20 cellular contexts compared by ENCODE assay signal in genomic region chr14:101072070-101072469, GRCh38.
A peak's percentile ranks its signal among the peaks of the same experiment; 100 is the strongest.
DNase-seq lines count a peak whose midpoint lies in the region; ATAC-seq and TF ChIP-seq lines count a peak whose summit lies in the region.
"Had no signal": no experiment of that assay in that cellular context is flagged by ENCODE, and none has a peak within 500 bp of the region (broad histone marks: within the 10 kb centered on the region; RNA-seq: fewer than 3 reads in every experiment).

No MANE protein-coding gene starts in this region.

- CTCF ChIA-PET in WTC11 (lab: Charles Lee) = no interaction called here

- intact Hi-C loops in sigmoid colon (cut with DNase I) = no loop called here

- no peak for ATAC-seq in WTC11
- ATAC-seq in activated naive CD8-positive, alpha-beta T cell treated with anti-CD3 and anti-CD28 coated beads, Interleukin-2, amount 50 U/mL, for 24 hours = no peak
- ATAC-seq in HG02642 (IDR thresholded peaks at IDR 0.05; ENCODE audit: poor library complexity, unreplicated experiment) = no peak
- no peak for ATAC-seq in GM21825 (IDR thresholded peaks at IDR 0.05; ENCODE audit: unreplicated experiment)
- ATAC-seq: lower lobe of right lung had no signal

- H3K9ac ChIP-seq in H9 (ENCODE audit: extremely low read depth, insufficient read length, low read length) (no peak overlapping the region), mesendoderm (ENCODE audit: low read length) (no peak overlapping the region)

- H3K9me3 ChIP-seq in H9 (ENCODE audit: control insufficient read depth, low read depth, low read length) (no peaks in the 10 kb centered on the region), sigmoid colon (no peaks in the 10 kb centered on the region)
- H3K9me3 ChIP-seq: BE2C, lower lobe of right lung, SJCRH30 had no signal

- H3K4me3 ChIP-seq in mesendoderm (ENCODE audit: low read length) = no peak overlapping the region
- H3K4me3 ChIP-seq in sigmoid colon = no peak overlapping the region
- H3K4me3 ChIP-seq: lower lobe of right lung, SJCRH30 had no signal

- H3K79me1 ChIP-seq in H9 (ENCODE audit: insufficient read depth, low read depth, low read length, poor library complexity, severe bottlenecking) (no peaks in the 10 kb centered on the region), mesendoderm (ENCODE audit: low read length) (no peaks in the 10 kb centered on the region)

- H3K18ac ChIP-seq in H9 (ENCODE audit: insufficient read length, low read depth, low read length) (no peak overlapping the region), mesendoderm (ENCODE audit: low read length) (peak overlapping the region; percentile 15)

- H3K27me3 ChIP-seq in H9 (ENCODE audit: insufficient read depth, low read length) (no peaks in the 10 kb centered on the region), mesendoderm (ENCODE audit: insufficient read depth, low read length, poor library complexity) (no peaks in the 10 kb centered on the region), sigmoid colon (peaks cover 5 to 18% (median 9%) of the 10 kb centered on the region in 3 donors)
- H3K27me3 ChIP-seq: BE2C, SJCRH30 had no signal

- no peaks in the 10 kb centered on the region for H3K36me3 Mint-ChIP-seq in H9 (ENCODE audit: insufficient read depth in 1 of 3, low read depth in 3 of 3)
- H3K36me3 Mint-ChIP-seq in WTC11 = peaks cover 11% of the 10 kb centered on the region
- no peaks in the 10 kb centered on the region for H3K36me3 Mint-ChIP-seq in activated naive CD8-positive, alpha-beta T cell treated with anti-CD3 and anti-CD28 coated beads, Interleukin-2, amount 50 U/mL, for 24 hours (ENCODE audit: low read depth)

- H2BK120ac ChIP-seq in H9 (ENCODE audit: low read depth, low read length, poor library complexity, severe bottlenecking) = no peak overlapping the region
- peak overlapping the region; percentile 69 for H2BK120ac ChIP-seq in mesendoderm (ENCODE audit: low read depth, low read length)

- H4K20me1 ChIP-seq in H9 (ENCODE audit: control insufficient read depth, insufficient read depth, insufficient read length) = no peaks in the 10 kb centered on the region

- POLR2A ChIA-PET in WTC11 (lab: Charles Lee) = no interaction called here

- H3T11ph ChIP-seq in H9 (ENCODE audit: low read length) = no peak overlapping the region

- no peak overlapping the region for H2AFZ ChIP-seq in H9 (ENCODE audit: low read length)

- no CpG with 5 or more reads among the region's 10 CpGs for WGBS in H9 (ENCODE audit: extremely low coverage, insufficient read length, low lambda C conversion rate)
- no CpG with 5 or more reads among the region's 10 CpGs for WGBS in mesendoderm (ENCODE audit: extremely low coverage, insufficient coverage, low lambda C conversion rate)
- WGBS in sigmoid colon, 2 donors = 72 to 82% methylated on average over 10 of the region's 10 CpGs

- no peak overlapping the region for H3K56ac ChIP-seq in H9 (ENCODE audit: insufficient read length, low read depth, low read length)
- peak overlapping the region; percentile 58 for H3K56ac ChIP-seq in mesendoderm (ENCODE audit: low read length)

- H2BK5ac ChIP-seq in H9 (ENCODE audit: insufficient read length, low read length) (no peak overlapping the region), mesendoderm (ENCODE audit: low read length) (no peak overlapping the region)

- peaks cover 2% of the 10 kb centered on the region for H3K23me2 ChIP-seq in H9 (ENCODE audit: insufficient read length, low read depth, low read length, poor library complexity, severe bottlenecking)

- no peak for TF ChIP-seq POLR2A in sigmoid colon (IDR thresholded peaks at IDR 0.05)

- TF ChIP-seq EP300 in sigmoid colon (IDR thresholded peaks at IDR 0.05) = no peak

- H3K79me2 ChIP-seq in H9 (ENCODE audit: insufficient read depth, low read length) (no peaks in the 10 kb centered on the region), mesendoderm (ENCODE audit: control insufficient read depth, insufficient read depth, low read length) (no peaks in the 10 kb centered on the region)

- H3K27me3 Mint-ChIP-seq in H9 (ENCODE audit: low read depth) (peaks cover 25% of the 10 kb centered on the region), WTC11 (ENCODE audit: low read depth) (peaks cover 3% of the 10 kb centered on the region; the same call in 1 of the 2 replicates)
- H3K27me3 Mint-ChIP-seq in activated naive CD8-positive, alpha-beta T cell treated with anti-CD3 and anti-CD28 coated beads, Interleukin-2, amount 50 U/mL, for 24 hours = peaks cover 13% of the 10 kb centered on the region

- H3K4me1 ChIP-seq in H9 (ENCODE audit: insufficient read depth, low read length) = peaks cover 3% of the 10 kb centered on the region; the same call in 1 of the 2 replicates
- peaks cover 7% of the 10 kb centered on the region for H3K4me1 ChIP-seq in mesendoderm (ENCODE audit: control insufficient read depth, low read depth, low read length)
- peaks cover 0 to 12% (median 11%) of the 10 kb centered on the region in 4 donors for H3K4me1 ChIP-seq in sigmoid colon
- H3K4me1 ChIP-seq: lower lobe of right lung had no signal

- H3K9me3 Mint-ChIP-seq in H9 (no peaks in the 10 kb centered on the region), WTC11 (peaks cover 6% of the 10 kb centered on the region; the same call in 1 of the 2 replicates)
- H3K9me3 Mint-ChIP-seq in activated naive CD8-positive, alpha-beta T cell treated with anti-CD3 and anti-CD28 coated beads, Interleukin-2, amount 50 U/mL, for 24 hours = no peaks in the 10 kb centered on the region
- H3K9me3 Mint-ChIP-seq: stimulated activated naive CD8-positive, alpha-beta T cell treated with anti-CD3 and anti-CD28 coated beads, Interleukin-15, Interleukin-2, amounts not matched to agents 100 ng/mL and 50 ng/mL, for 24 hours; T-helper 1 cell treated with Interleukin-12 subunit alpha and Interleukin-12 subunit beta and Interleukin-4 antibody, amounts not matched to agents 30 μg/mL and 1 μg/mL, for 36 hours had no signal

- 0 out of 5 replicates have a peak overlapping the region, but pooled peaks of 1 of the 2 experiments have one; percentile 5 for H3K4me3 Mint-ChIP-seq in H9
- H3K4me3 Mint-ChIP-seq in WTC11 = no peak overlapping the region
- H3K4me3 Mint-ChIP-seq in activated naive CD8-positive, alpha-beta T cell treated with anti-CD3 and anti-CD28 coated beads, Interleukin-2, amount 50 U/mL, for 24 hours = no peak overlapping the region
- H3K4me3 Mint-ChIP-seq: stimulated activated naive CD8-positive, alpha-beta T cell treated with anti-CD3 and anti-CD28 coated beads, Interleukin-15, Interleukin-2, amounts not matched to agents 100 ng/mL and 50 ng/mL, for 24 hours; T-helper 1 cell treated with Interleukin-12 subunit alpha and Interleukin-12 subunit beta and Interleukin-4 antibody, amounts not matched to agents 30 μg/mL and 1 μg/mL, for 36 hours had no signal

- H3K23ac ChIP-seq in H9 (ENCODE audit: insufficient read length, low read depth, low read length) (no peak overlapping the region), mesendoderm (ENCODE audit: low read length) (no peak overlapping the region)

- no peak overlapping the region for H3K27ac ChIP-seq in H9 (ENCODE audit: insufficient read length, low read depth, low read length)
- peak overlapping the region; percentile 4 for H3K27ac ChIP-seq in mesendoderm (ENCODE audit: low read depth, low read length)
- H3K27ac ChIP-seq in sigmoid colon = no peak overlapping the region
- H3K27ac ChIP-seq: lower lobe of right lung, SJCRH30 had no signal

- H3K4ac ChIP-seq in H9 (ENCODE audit: low read depth, low read length) = no peak overlapping the region
- peak overlapping the region; percentile 58 for H3K4ac ChIP-seq in mesendoderm (ENCODE audit: low read depth, low read length)

- TF ChIP-seq CTCF in H9 (conservative IDR thresholded peaks at IDR 0.05) (no peak), WTC11 (IDR thresholded peaks at IDR 0.05) (no peak), sigmoid colon (IDR thresholded peaks at IDR 0.05) (no peak)

- H3K4me1 Mint-ChIP-seq in H9 = peaks cover 19 to 30% of the 10 kb centered on the region in 2 experiments
- H3K4me1 Mint-ChIP-seq in WTC11 = peaks cover 29% of the 10 kb centered on the region
- H3K4me1 Mint-ChIP-seq in activated naive CD8-positive, alpha-beta T cell treated with anti-CD3 and anti-CD28 coated beads, Interleukin-2, amount 50 U/mL, for 24 hours = peaks cover 2% of the 10 kb centered on the region

- H4K91ac ChIP-seq in H9 (ENCODE audit: insufficient read length, low read depth, low read length) = no peak overlapping the region

- H2AK5ac ChIP-seq in H9 (ENCODE audit: insufficient read length, low read length) (no peak overlapping the region), mesendoderm (ENCODE audit: low read length) (no peak overlapping the region)

- H4K5ac ChIP-seq in H9 (ENCODE audit: insufficient read length, low read depth, low read length) (no peak overlapping the region), mesendoderm (ENCODE audit: low read length) (no peak overlapping the region)

- DNase-seq in H9 (peak; percentile 27), WTC11 (ENCODE audit: low spot score) (peak; percentile 8), mesendoderm (no peak), sigmoid colon (peak; percentile 24)
- no peak for DNase-seq in activated naive CD8-positive, alpha-beta T cell treated with anti-CD3 and anti-CD28 coated beads, Interleukin-2, amount 50 U/mL, for 24 hours
- DNase-seq: activated gamma-delta T cell treated with Interleukin-2 at 50 U/mL for 16 hours, amniotic stem cell, foreskin melanocyte, KG1, lower lobe of right lung, MV-4-11, NCI-H187, NCI-H2227 treated with DMSO at 0.1 percent for 48 hours, NCI-H82, SJCRH30 had no signal

- H4K8ac ChIP-seq in H9 (replicated peaks; ENCODE audit: insufficient read length, low read depth, low read length) (no peak overlapping the region), mesendoderm (ENCODE audit: low read depth, low read length) (no peak overlapping the region)

- no peak overlapping the region for H3K14ac ChIP-seq in H9 (ENCODE audit: insufficient read depth, low read length)

- H2BK12ac ChIP-seq in H9 (ENCODE audit: insufficient read length, low read depth, low read length) = no peak overlapping the region

- H3K4me2 ChIP-seq in H9 (ENCODE audit: insufficient read depth, insufficient read length, low read length) (no peak overlapping the region), mesendoderm (ENCODE audit: low read length) (no peak overlapping the region)

- H2BK15ac ChIP-seq in H9 (ENCODE audit: low read depth, low read length) (no peak overlapping the region), mesendoderm (replicated peaks; ENCODE audit: low read depth) (no peak overlapping the region)

- no peak overlapping the region for H2BK20ac ChIP-seq in H9 (ENCODE audit: low read depth, low read length, poor library complexity, severe bottlenecking)

- H3K36me3 ChIP-seq in mesendoderm (ENCODE audit: control insufficient read depth, insufficient read depth, low read length) (no peaks in the 10 kb centered on the region), sigmoid colon (no peaks in the 10 kb centered on the region)
- H3K36me3 ChIP-seq: lower lobe of right lung had no signal

- H3K27ac Mint-ChIP-seq in H9 = peak overlapping the region in 2 of 3 experiments; percentile 52 to 83; a peak in 2 of 7 replicates
- H3K27ac Mint-ChIP-seq in WTC11 = peak overlapping the region; percentile 79; the same call in 1 of the 2 replicates
- H3K27ac Mint-ChIP-seq in activated naive CD8-positive, alpha-beta T cell treated with anti-CD3 and anti-CD28 coated beads, Interleukin-2, amount 50 U/mL, for 24 hours = no peak overlapping the region
- H3K27ac Mint-ChIP-seq: stimulated activated naive CD8-positive, alpha-beta T cell treated with anti-CD3 and anti-CD28 coated beads, Interleukin-15, Interleukin-2, amounts not matched to agents 100 ng/mL and 50 ng/mL, for 24 hours; T-helper 1 cell treated with Interleukin-12 subunit alpha and Interleukin-12 subunit beta and Interleukin-4 antibody, amounts not matched to agents 30 μg/mL and 1 μg/mL, for 36 hours had no signal

Comparison
In these comparisons a context has a peak if more than half of its experiments do, and no peak if none do; other contexts are left out.
1. DNase-seq: peak in H9 (single experiment), WTC11 (single experiment) and sigmoid colon (single experiment); none in mesendoderm (single experiment) and activated naive CD8-positive, alpha-beta T cell treated with anti-CD3 and anti-CD28 coated beads, Interleukin-2, amount 50 U/mL, for 24 hours (single experiment).